8 cellular contexts compared by ENCODE assay signal in the genomic region with DNA sequence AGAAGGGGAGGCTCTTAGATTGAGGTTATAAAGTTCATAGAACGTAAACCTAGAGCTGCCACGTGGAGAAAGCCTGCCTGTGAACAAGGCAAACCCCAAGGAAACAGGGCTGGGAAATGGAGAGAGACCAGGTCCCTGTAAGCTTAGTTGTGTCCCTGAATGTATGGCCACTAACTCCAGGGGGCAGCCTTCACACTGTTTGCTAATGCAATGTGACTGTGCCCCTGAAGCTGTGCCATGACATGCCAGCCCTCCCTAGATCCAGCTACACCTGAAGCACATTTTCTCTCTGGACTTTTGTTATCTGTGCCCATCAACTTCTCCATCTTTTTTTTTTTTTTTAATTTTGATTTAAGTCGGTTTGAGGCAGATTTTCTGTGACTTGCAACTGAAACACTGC.
DNase-seq lines count a peak whose midpoint lies in the region; ATAC-seq, FAIRE-seq and TF ChIP-seq lines count a peak whose summit lies in the region.

No MANE protein-coding gene starts in this region.

- no TSS peak for BruUV-seq in PC-9 (replicated peaks; lab: Mats Ljungman, UMichigan)

- peak; percentile 16 for DNase-seq in AG10803 (ENCODE audit: low read depth)
- no peak for DNase-seq in GM18507 (ENCODE audit: extremely low spot score, insufficient read length, low read depth)
- DNase-seq in PC-9, result no peak
- peak; percentile 25 for DNase-seq in endothelial cell (ENCODE audit: low spot score)
- peak; percentile 5 to 11 for DNase-seq in stimulated activated CD8-positive, alpha-beta memory T cell treated with anti-CD3 and anti-CD28 coated beads, Interleukin-2, amount 100 ng/mL, for 48 hours (ENCODE audit: low read depth in 2 of 2)
- DNase-seq in ecto neural progenitor cell (ENCODE audit: low spot score), result no peak

- no peak for TF ChIP-seq POLR2A in gastroesophageal sphincter (IDR thresholded peaks at IDR 0.05)

- POLR2A ChIA-PET in PC-9 (lab: Charles Lee; ENCODE audit: unreplicated experiment), result no interaction called here

- intact Hi-C loops in PC-9 (cut with micrococcal nuclease; ENCODE audit: unreplicated experiment), result no loop called here

- ATAC-seq in gastroesophageal sphincter, result no peak
- no peak for ATAC-seq in GM19035 (IDR thresholded peaks at IDR 0.05; ENCODE audit: unreplicated experiment)

- H3K27ac ChIP-seq in PC-9 (no peak overlapping the region), gastroesophageal sphincter (no peak overlapping the region)

- H3K9me3 Mint-ChIP-seq in endothelial cell (ENCODE audit: unreplicated experiment), result no peaks in the 10 kb centered on the region

- H3K27me3 Mint-ChIP-seq in endothelial cell (ENCODE audit: unreplicated experiment), result no peaks in the 10 kb centered on the region

- no peaks in the 10 kb centered on the region for H3K9me2 ChIP-seq in PC-9 (ENCODE audit: insufficient read depth)

- H3K27me3 ChIP-seq in PC-9 (ENCODE audit: insufficient read depth, low read depth), result no peaks in the 10 kb centered on the region
- H3K27me3 ChIP-seq in gastroesophageal sphincter, result no peaks in the 10 kb centered on the region

- WGBS in gastroesophageal sphincter (ENCODE audit: low coverage in 1 of 2), 2 donors, result 94% methylated on average over 2 of the region's 3 CpGs; no CpG with 5 or more reads in 1 of the 2 donors

- H2AFZ ChIP-seq in PC-9, result no peak overlapping the region

- TF ChIP-seq EP300 in gastroesophageal sphincter (IDR thresholded peaks at IDR 0.05), result no peak

- H3K4me3 ChIP-seq in AG10803 (ENCODE audit: low read length) (no peak overlapping the region), PC-9 (no peak overlapping the region), gastroesophageal sphincter (no peak overlapping the region)

- peak; percentile 44 for TF ChIP-seq CTCF in AG10803 (conservative IDR thresholded peaks at IDR 0.05; ENCODE audit: low read length)
- TF ChIP-seq CTCF in PC-9 (conservative IDR thresholded peaks at IDR 0.05), result peak; percentile 39; the same call in 1 of the 2 replicates
- peak; percentile 10 for TF ChIP-seq CTCF in endothelial cell (IDR thresholded peaks at IDR 0.05; ENCODE audit: unreplicated experiment)
- no peak for TF ChIP-seq CTCF in gastroesophageal sphincter (IDR thresholded peaks at IDR 0.05)

- peaks cover 3% of the 10 kb centered on the region for H3K4me1 Mint-ChIP-seq in endothelial cell (ENCODE audit: unreplicated experiment)

- H3K27ac Mint-ChIP-seq in endothelial cell (ENCODE audit: unreplicated experiment), result no peak overlapping the region

- H3K79me2 ChIP-seq in PC-9 (ENCODE audit: low read depth), result no peaks in the 10 kb centered on the region

- H3K4me3 Mint-ChIP-seq in endothelial cell (ENCODE audit: unreplicated experiment), result no peak overlapping the region

- no peaks in the 10 kb centered on the region; the same call in 1 of the 2 replicates for H3F3A ChIP-seq in PC-9 (ENCODE audit: insufficient read depth, low read depth)

- H3K36me3 Mint-ChIP-seq in endothelial cell (ENCODE audit: low read depth, unreplicated experiment), result no peaks in the 10 kb centered on the region

- no peak overlapping the region for H3K4me2 ChIP-seq in PC-9

- H3K4me1 ChIP-seq in PC-9 (replicated peaks; ENCODE audit: insufficient read depth) (no peaks in the 10 kb centered on the region), gastroesophageal sphincter (peaks cover 4 to 38% (median 9%) of the 10 kb centered on the region in 3 donors)

- CTCF ChIA-PET in PC-9 (lab: Charles Lee), result no interaction called here

- H3K36me3 ChIP-seq in PC-9 (ENCODE audit: low read depth), result no peaks in the 10 kb centered on the region
- H3K36me3 ChIP-seq in gastroesophageal sphincter, result no peaks in the 10 kb centered on the region

- peak; percentile 73 for FAIRE-seq in GM18507 (lab: Jason Lieb, UNC)

- no peaks in the 10 kb centered on the region for H3K9me3 ChIP-seq in PC-9 (ENCODE audit: insufficient read depth, low read depth)
- no peaks in the 10 kb centered on the region for H3K9me3 ChIP-seq in gastroesophageal sphincter

- H4K20me1 ChIP-seq in PC-9 (ENCODE audit: insufficient read depth), result no peaks in the 10 kb centered on the region

Comparison
In these comparisons a context has a peak if more than half of its experiments do, and no peak if none do; other contexts are left out.
1. DNase-seq: peak in AG10803 (single experiment), endothelial cell (single experiment) and stimulated activated CD8-positive, alpha-beta memory T cell treated with anti-CD3 and anti-CD28 coated beads, Interleukin-2, amount 100 ng/mL, for 48 hours (2 of 2); none in GM18507 (single experiment), PC-9 (0 of 2) and ecto neural progenitor cell (single experiment).
2. CTCF ChIP-seq: peak in AG10803 (single experiment), PC-9 (single experiment) and endothelial cell (single experiment); none in gastroesophageal sphincter (0 of 4).